In the genomic region with DNA sequence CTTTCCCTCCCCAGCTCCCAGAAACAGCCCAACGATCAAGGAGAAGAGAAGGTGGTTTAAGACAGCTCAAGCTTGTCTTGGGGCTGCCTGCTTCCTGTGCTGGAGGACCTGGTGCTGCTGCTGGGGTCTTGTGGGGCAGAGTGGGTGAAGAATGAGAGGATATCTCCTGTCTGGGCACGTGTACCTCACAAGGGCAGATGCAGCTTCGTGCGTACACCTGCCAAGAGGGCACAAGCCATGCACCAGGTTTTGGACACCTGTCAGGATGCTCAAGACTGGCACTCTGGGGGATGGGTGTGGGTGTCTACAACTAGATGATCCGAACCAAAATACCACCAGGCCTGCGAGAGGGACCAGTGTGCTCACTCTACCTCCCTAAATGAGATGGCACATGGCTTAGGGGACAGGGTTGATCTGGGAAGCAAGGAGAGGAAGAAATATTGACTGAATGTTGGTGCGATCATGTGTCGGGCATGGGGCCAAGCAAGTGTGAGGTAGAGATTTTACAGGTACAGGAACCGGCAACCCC, we compare ENCODE assay signal across 20 cellular contexts. TPM values are rescaled to one million over a fixed set of nuclear protein-coding genes. Genes with fewer than 3 reads are reported as not detected.
DNase-seq lines count a peak whose midpoint lies in the region; ATAC-seq, FAIRE-seq and TF ChIP-seq lines count a peak whose summit lies in the region.
"Had no signal": no experiment of that assay in that cellular context is flagged by ENCODE, and none has a peak within 500 bp of the region (broad histone marks: within the 10 kb centered on the region; RNA-seq: fewer than 3 reads in every experiment).

No MANE protein-coding gene starts in this region.

- no peak overlapping the region; the same call in 1 of the 2 replicates for H3K4me2 ChIP-seq in KMS-11

- WGBS in esophagus muscularis mucosa: 92% methylated on average over 9 of the region's 9 CpGs

- H3K36me3 ChIP-seq in KMS-11 (ENCODE audit: insufficient read depth) (no peaks in the 10 kb centered on the region), esophagus muscularis mucosa (no peaks in the 10 kb centered on the region), mucosa of descending colon (ENCODE audit: low read depth) (no peaks in the 10 kb centered on the region)

- ATAC-seq in mucosa of descending colon: no peak
- ATAC-seq: CD8-positive, alpha-beta T cell; HCT116 had no signal

- TF ChIP-seq POLR2A in GM12892 (IDR thresholded peaks at IDR 0.05; ENCODE audit: low read depth, low read length): no peak
- TF ChIP-seq POLR2A in esophagus muscularis mucosa (IDR thresholded peaks at IDR 0.05; ENCODE audit: low read depth): no peak

- no peaks in the 10 kb centered on the region for H3K9me3 ChIP-seq in esophagus muscularis mucosa
- H3K9me3 ChIP-seq in mucosa of descending colon: no peaks in the 10 kb centered on the region
- H3K9me3 ChIP-seq: Caco-2 had no signal

- H3K27ac ChIP-seq in KMS-11 (peak overlapping the region; percentile 99; the same call in 1 of the 2 replicates), esophagus muscularis mucosa (replicated peaks in 1 of 4) (no peak overlapping the region)
- H3K27ac ChIP-seq: C4-2B had no signal

- DNase-seq in GM12892 (ENCODE audit: insufficient read length): no peak
- peak; percentile 74 for DNase-seq in esophagus muscularis mucosa (ENCODE audit: extremely low spot score)
- no peak for DNase-seq in mucosa of descending colon
- no peak for DNase-seq in retina
- no peak for DNase-seq in activated CD4-positive, alpha-beta T cell treated with anti-CD3 and anti-CD28 coated beads, Interleukin-2, amount 50 U/mL, for 4 hours
- DNase-seq: Caco-2; CD4-positive, CD25-positive, alpha-beta regulatory T cell; CD8-positive, alpha-beta T cell; DMS153; DND-41; GOT3; H7 had no signal

- H3K27me3 ChIP-seq in KMS-11 (ENCODE audit: insufficient read depth, low read depth) (no peaks in the 10 kb centered on the region), esophagus muscularis mucosa (no peaks in the 10 kb centered on the region)

- intact Hi-C loops in esophagus muscularis mucosa (cut with DNase I): no loop called here
- intact Hi-C loops in mucosa of descending colon (cut with DNase I, micrococcal nuclease): no loop called here

- no peaks in the 10 kb centered on the region for H4K20me1 ChIP-seq in KMS-11 (ENCODE audit: insufficient read depth)

- no peak overlapping the region for H3K9ac ChIP-seq in KMS-11

- peak; percentile 36 for FAIRE-seq in GM12892 (lab: Jason Lieb, UNC)
- FAIRE-seq: G401.6, GM18507 had no signal

- H3K4me3 ChIP-seq in KMS-11 (IDR thresholded peaks at IDR 0.05; ENCODE audit: insufficient read depth, low read depth, low read length) (no peak overlapping the region), esophagus muscularis mucosa (no peak overlapping the region), mucosa of descending colon (no peak overlapping the region)

- no peak overlapping the region for H2AFZ ChIP-seq in KMS-11 (ENCODE audit: low read depth)

- H3K4me1 ChIP-seq in KMS-11 (ENCODE audit: low read depth, poor library complexity, severe bottlenecking) (peaks cover 56% of the 10 kb centered on the region), esophagus muscularis mucosa (no peaks in the 10 kb centered on the region), mucosa of descending colon (ENCODE audit: low read depth) (no peaks in the 10 kb centered on the region)
- H3K4me1 ChIP-seq: Caco-2 had no signal

- TF ChIP-seq CTCF in KMS-11 (conservative IDR thresholded peaks at IDR 0.05; ENCODE audit: low read depth, low read length) (no peak), esophagus muscularis mucosa (IDR thresholded peaks at IDR 0.05) (no peak), mucosa of descending colon (IDR thresholded peaks at IDR 0.05) (no peak)

- TF ChIP-seq EP300 in esophagus muscularis mucosa (IDR thresholded peaks at IDR 0.05): no peak

- H3K79me2 ChIP-seq in KMS-11 (ENCODE audit: insufficient read depth, low read depth): peaks cover 15% of the 10 kb centered on the region

RNA-seq across cellular contexts. Expression of gene CBY2, which starts 2.2 kb away (rescaled TPM):
- polyA plus RNA-seq in GM12892 (2012; ENCODE audit: missing spikeins): not detected
- total RNA-seq in esophagus muscularis mucosa: not detected
- total RNA-seq in mucosa of descending colon: not detected
- total RNA-seq: A172; A673; CD8-positive, alpha-beta T cell had no signal
- polyA plus RNA-seq: BJ had no signal
